Comparison of ENCODE assay signal across 2 cellular contexts in the genomic region with DNA sequence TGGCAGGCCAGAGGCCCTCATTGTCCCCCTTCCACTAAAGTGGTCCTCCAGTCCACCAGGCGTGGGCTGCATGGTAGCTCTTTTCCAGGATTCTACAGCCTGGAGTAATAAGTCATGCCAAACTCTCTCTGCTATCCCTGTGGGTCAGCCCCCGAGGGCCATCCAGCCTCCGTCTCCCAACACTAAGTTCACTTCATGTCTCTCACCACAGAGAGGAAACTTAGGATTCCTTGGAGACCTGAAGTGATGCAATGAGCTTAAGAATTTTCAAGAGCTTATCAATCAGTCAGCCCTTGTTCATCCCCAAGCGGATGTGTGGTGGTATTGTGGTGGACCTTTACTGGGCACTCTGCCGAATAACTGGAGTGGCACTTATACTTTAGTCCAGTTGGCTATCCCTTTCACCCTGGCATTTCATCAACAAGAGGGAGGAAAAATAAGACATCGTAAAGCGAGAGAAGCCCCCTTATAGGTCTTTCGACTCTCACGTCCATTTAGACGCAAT. TPM values are rescaled to one million over a fixed set of nuclear protein-coding genes. Genes with fewer than 3 reads are reported as not detected.
"Had no signal": no experiment of that assay in that cellular context is flagged by ENCODE, and none has a peak within 500 bp of the region (broad histone marks: within the 10 kb centered on the region; RNA-seq: fewer than 3 reads in every experiment).

No MANE protein-coding gene starts in this region.

RNA-seq across cellular contexts. Expression of gene ADCY10, which starts 48.1 kb away (rescaled TPM):
- total RNA-seq: mononuclear cell, tibial nerve had no signal
